Comparison of ENCODE assay signal across 19 cellular contexts in genomic region chr14:66483322-66483721, GRCh38. TPM values are rescaled to one million over a fixed set of nuclear protein-coding genes. Genes with fewer than 3 reads are reported as not detected.
DNase-seq lines count a peak whose midpoint lies in the region; ATAC-seq and TF ChIP-seq lines count a peak whose summit lies in the region.
"Had no signal": no experiment of that assay in that cellular context is flagged by ENCODE, and none has a peak within 500 bp of the region (broad histone marks: within the 10 kb centered on the region; RNA-seq: fewer than 3 reads in every experiment).

No MANE protein-coding gene starts in this region.

- H3K4me1 ChIP-seq in RWPE2 (ENCODE audit: insufficient read depth, poor library complexity, severe bottlenecking) (peaks cover 6% of the 10 kb centered on the region), liver (ENCODE audit: control insufficient read depth in 4 of 4, insufficient read depth in 4 of 4, low read length in 3 of 4) (peaks cover 10 to 31% (median 24%) of the 10 kb centered on the region in 4 donors)

- ATAC-seq in RWPE2 (ENCODE audit: low read depth) (peak; percentile 52), HG03139 (IDR thresholded peaks at IDR 0.05; ENCODE audit: unreplicated experiment) (no peak)

- H3K36me3 ChIP-seq in RWPE2 (ENCODE audit: low read depth) (0 out of 2 replicates have a peak, but pooled peaks cover 4% of the 10 kb centered on the region), liver (ENCODE audit: control insufficient read depth in 4 of 4, insufficient read depth in 3 of 4, low read depth in 1 of 4, low read length in 3 of 4) (no peaks in the 10 kb centered on the region)
- H3K36me3 ChIP-seq: SJCRH30 had no signal

- no peak overlapping the region for H3K9ac ChIP-seq in liver (ENCODE audit: low read depth in 1 of 2, low read length in 2 of 2)

- TF ChIP-seq CTCF in RWPE2 (IDR thresholded peaks at IDR 0.05; ENCODE audit: poor library complexity, severe bottlenecking) (no peak), fibroblast of mammary gland (conservative IDR thresholded peaks at IDR 0.05; ENCODE audit: control insufficient read depth, insufficient read depth, low read depth, low read length) (no peak), liver (IDR thresholded peaks at IDR 0.05; ENCODE audit: low read depth, low read length, missing input control) (no peak), GM13977 (IDR thresholded peaks at IDR 0.05; ENCODE audit: extremely low read depth, insufficient read depth, missing control alignments) (no peak)

- 19% methylated on average over 1 of the region's 1 CpG for WGBS in liver

- peak; percentile 50 for DNase-seq in DMS79 (lab: John Stamatoyannopoulos, UW)
- DNase-seq in RWPE2 (ENCODE audit: low spot score), result no peak
- peak; percentile 73 for DNase-seq in fibroblast of mammary gland (ENCODE audit: low read depth)
- no peak for DNase-seq in GM13977 (ENCODE audit: low spot score)
- DNase-seq in GF-D8 (lab: John Stamatoyannopoulos, UW), result no peak
- no peak for DNase-seq in iPS-NIHi7 (ENCODE audit: extremely low spot score)
- DNase-seq: activated CD4-positive, alpha-beta T cell treated with anti-CD3 and anti-CD28 coated beads, Interleukin-2, amount 10 ng/mL, durations not matched to agents 24 days and 14 days; activated naive CD8-positive, alpha-beta T cell treated with anti-CD3 and anti-CD28 coated beads, Interleukin-2, amount 10 ng/mL, durations not matched to agents 7 days and 5 days; C1 segment of cervical spinal cord; NCI-H1417 treated with DMSO at 0.1 percent for 48 hours; NCI-H526; SJCRH30; stimulated activated CD4-positive, alpha-beta T cell treated with anti-CD3 and anti-CD28 coated beads, Interleukin-15, amount 100 ng/mL, for 24 hours; T-helper 1 cell had no signal

- in situ Hi-C loops in GM13977 (cut with MboI; ENCODE audit: low pct_unique_long_range_greater_than_20kb, low sequenced_read_pairs, unreplicated experiment), result loop anchor here (25.0 kb wide), 1 partner anchor 629 kb away; no protein-coding TSS in a partner anchor

- peak; percentile 57 to 65 for TF ChIP-seq RAD21 in liver (IDR thresholded peaks at IDR 0.05)

- H3K27ac ChIP-seq in RWPE2 (ENCODE audit: poor library complexity, severe bottlenecking), result no peak overlapping the region
- H3K27ac ChIP-seq in liver (ENCODE audit: low read depth in 1 of 2, low read length in 2 of 2), result peak overlapping the region; percentile 34 to 54
- H3K27ac ChIP-seq: SJCRH30 had no signal

- H3K27me3 ChIP-seq in RWPE2 (ENCODE audit: insufficient read depth, poor library complexity, severe bottlenecking) (no peaks in the 10 kb centered on the region), liver (ENCODE audit: control insufficient read depth in 4 of 4, insufficient read depth in 4 of 4, low read length in 3 of 4) (no peaks in the 10 kb centered on the region)
- H3K27me3 ChIP-seq: SJCRH30 had no signal

- no peaks in the 10 kb centered on the region for H3K9me3 ChIP-seq in RWPE2 (ENCODE audit: severe bottlenecking)
- H3K9me3 ChIP-seq in liver (ENCODE audit: control insufficient read depth in 4 of 4, low read length in 3 of 4), result no peaks in the 10 kb centered on the region
- H3K9me3 ChIP-seq: SJCRH30 had no signal

- H3K4me3 ChIP-seq in RWPE2 (ENCODE audit: severe bottlenecking) (no peak overlapping the region), fibroblast of mammary gland (ENCODE audit: control insufficient read depth, low read depth, low read length) (no peak overlapping the region), liver (ENCODE audit: low read depth in 1 of 3, low read length in 3 of 3) (no peak overlapping the region)
- H3K4me3 ChIP-seq: SJCRH30 had no signal

TF ChIP-seq in liver, 16 proteins besides CTCF, POLR2A, EP300 and RAD21:
- TF ChIP-seq ZBTB33 (IDR thresholded peaks at IDR 0.05), result peak; percentile 93
- peak; percentile 98 for TF ChIP-seq RXRA (IDR thresholded peaks at IDR 0.05)
- no peak for TF ChIP-seq TAF1 (conservative IDR thresholded peaks at IDR 0.05)
- peak in 1 of 2 donors; percentile 72 for TF ChIP-seq EGR1 (IDR thresholded peaks at IDR 0.05; ENCODE audit: low read depth in 2 of 2)
- peak in 1 of 2 donors; percentile 57 for TF ChIP-seq GABPA (IDR thresholded peaks at IDR 0.05 in 1 of 2, conservative IDR thresholded peaks at IDR 0.05 in 1 of 2)
- peak; percentile 57 for TF ChIP-seq FOXA1 (IDR thresholded peaks at IDR 0.05)
- TF ChIP-seq, protein P1, sequence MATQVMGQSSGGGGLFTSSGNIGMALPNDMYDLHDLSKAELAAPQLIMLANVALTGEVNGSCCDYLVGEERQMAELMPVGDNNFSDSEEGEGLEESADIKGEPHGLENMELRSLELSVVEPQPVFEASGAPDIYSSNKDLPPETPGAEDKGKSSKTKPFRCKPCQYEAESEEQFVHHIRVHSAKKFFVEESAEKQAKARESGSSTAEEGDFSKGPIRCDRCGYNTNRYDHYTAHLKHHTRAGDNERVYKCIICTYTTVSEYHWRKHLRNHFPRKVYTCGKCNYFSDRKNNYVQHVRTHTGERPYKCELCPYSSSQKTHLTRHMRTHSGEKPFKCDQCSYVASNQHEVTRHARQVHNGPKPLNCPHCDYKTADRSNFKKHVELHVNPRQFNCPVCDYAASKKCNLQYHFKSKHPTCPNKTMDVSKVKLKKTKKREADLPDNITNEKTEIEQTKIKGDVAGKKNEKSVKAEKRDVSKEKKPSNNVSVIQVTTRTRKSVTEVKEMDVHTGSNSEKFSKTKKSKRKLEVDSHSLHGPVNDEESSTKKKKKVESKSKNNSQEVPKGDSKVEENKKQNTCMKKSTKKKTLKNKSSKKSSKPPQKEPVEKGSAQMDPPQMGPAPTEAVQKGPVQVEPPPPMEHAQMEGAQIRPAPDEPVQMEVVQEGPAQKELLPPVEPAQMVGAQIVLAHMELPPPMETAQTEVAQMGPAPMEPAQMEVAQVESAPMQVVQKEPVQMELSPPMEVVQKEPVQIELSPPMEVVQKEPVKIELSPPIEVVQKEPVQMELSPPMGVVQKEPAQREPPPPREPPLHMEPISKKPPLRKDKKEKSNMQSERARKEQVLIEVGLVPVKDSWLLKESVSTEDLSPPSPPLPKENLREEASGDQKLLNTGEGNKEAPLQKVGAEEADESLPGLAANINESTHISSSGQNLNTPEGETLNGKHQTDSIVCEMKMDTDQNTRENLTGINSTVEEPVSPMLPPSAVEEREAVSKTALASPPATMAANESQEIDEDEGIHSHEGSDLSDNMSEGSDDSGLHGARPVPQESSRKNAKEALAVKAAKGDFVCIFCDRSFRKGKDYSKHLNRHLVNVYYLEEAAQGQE (IDR thresholded peaks at IDR 0.05), result peak; percentile 83
- TF ChIP-seq, protein P2, sequence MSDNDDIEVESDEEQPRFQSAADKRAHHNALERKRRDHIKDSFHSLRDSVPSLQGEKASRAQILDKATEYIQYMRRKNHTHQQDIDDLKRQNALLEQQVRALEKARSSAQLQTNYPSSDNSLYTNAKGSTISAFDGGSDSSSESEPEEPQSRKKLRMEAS (IDR thresholded peaks at IDR 0.05), result peak; percentile 80
- TF ChIP-seq YY1 (IDR thresholded peaks at IDR 0.05), result peak; percentile 71
- peak; percentile 45 for TF ChIP-seq FOXA2 (IDR thresholded peaks at IDR 0.05)
- TF ChIP-seq SP1 (IDR thresholded peaks at IDR 0.05), result peak; percentile 94
- TF ChIP-seq HNF4A (conservative IDR thresholded peaks at IDR 0.05), result peak; percentile 86 to 93
- peak; percentile 40 for TF ChIP-seq HNF4G (IDR thresholded peaks at IDR 0.05)
- peak; percentile 88 for TF ChIP-seq ATF3 (IDR thresholded peaks at IDR 0.05)
- peak; percentile 71 for TF ChIP-seq NR2F2 (IDR thresholded peaks at IDR 0.05)
- TF ChIP-seq JUND (IDR thresholded peaks at IDR 0.05), result peak; percentile 88 to 94

RNA-seq across cellular contexts. Expression of gene CCDC196, which starts 2.8 kb away (rescaled TPM):
- total RNA-seq in liver, result 1 to 10 TPM in 1 of 2 donors, not detected in 1; 5.4 TPM
- 10 to 100 TPM in 1 of 2 donors, 1 to 10 TPM in 1; 5.7 to 11.4 TPM for polyA plus RNA-seq in liver
- total RNA-seq: activated CD4-positive, alpha-beta T cell treated with anti-CD3 and anti-CD28 coated beads, Interleukin-2, amount 10 ng/mL, durations not matched to agents 24 days and 14 days; activated naive CD8-positive, alpha-beta T cell treated with anti-CD3 and anti-CD28 coated beads, Interleukin-2, amount 10 ng/mL, durations not matched to agents 7 days and 5 days; activated T-helper 2 cell treated with anti-CD3 and anti-CD28 coated beads, Interferon-gamma antibody, Interleukin-2, Interleukin-4, amounts not matched to agents 10 μg/mL and 5 μg/mL and 100 μg/mL, durations not matched to agents 14 hours and 24 hours and 36 hours; endothelial cell of umbilical vein; lower leg skin; SJCRH30 had no signal
- polyA plus RNA-seq: endothelial cell of umbilical vein had no signal

RNA-seq across cellular contexts. Expression of gene GPHN, which starts 24.6 kb away (rescaled TPM):
- 10 to 100 TPM; 18.4 to 76.4 TPM for total RNA-seq in liver
- polyA plus RNA-seq in liver, result 10 to 100 TPM; 29.2 to 65.5 TPM

Comparison
In these comparisons a context has a peak if more than half of its experiments do, and no peak if none do; other contexts are left out.
1. DNase-seq: peak in DMS79 (single experiment) and fibroblast of mammary gland (single experiment); none in RWPE2 (single experiment), GM13977 (single experiment), GF-D8 (single experiment) and iPS-NIHi7 (single experiment).